Comparison of ENCODE assay signal across 8 cellular contexts in the genomic region with DNA sequence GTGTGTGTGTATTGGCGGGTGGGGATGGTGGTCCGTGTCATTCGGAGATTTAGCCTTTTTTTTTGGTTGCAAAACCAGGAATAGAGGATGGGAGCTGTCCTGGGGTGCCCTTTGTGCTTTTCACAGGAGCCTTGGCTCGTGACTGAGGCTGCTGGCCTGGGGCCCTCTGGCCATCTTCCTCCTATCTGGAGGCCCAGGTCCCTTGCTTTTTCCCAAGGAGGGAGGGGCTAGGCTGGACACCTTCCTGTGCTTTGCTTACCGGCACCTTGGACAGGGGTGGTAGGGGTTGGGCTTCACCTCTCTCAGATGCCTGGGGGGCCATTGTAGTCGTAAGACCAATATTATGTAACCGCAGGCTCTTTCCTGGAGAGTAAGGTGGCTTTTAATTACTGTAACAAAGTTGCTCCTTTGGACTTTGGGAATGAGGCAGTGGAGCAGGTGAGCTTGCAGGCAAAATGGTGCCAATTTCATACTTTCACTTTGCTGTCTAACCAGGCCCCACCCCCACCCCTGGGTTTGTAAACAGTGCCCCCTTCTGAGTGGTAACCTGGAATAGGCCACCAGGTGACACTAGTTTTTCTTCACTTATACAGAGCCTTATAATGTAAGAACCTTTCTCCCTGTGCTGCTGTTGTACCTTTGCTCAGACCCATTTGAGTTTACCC. TPM values are rescaled to one million over a fixed set of nuclear protein-coding genes. Genes with fewer than 3 reads are reported as not detected.
A peak's percentile ranks its signal among the peaks of the same experiment; 100 is the strongest.
DNase-seq lines count a peak whose midpoint lies in the region; ATAC-seq and TF ChIP-seq lines count a peak whose summit lies in the region.

No MANE protein-coding gene starts in this region.

- H3K27me3 ChIP-seq in HAP-1 (ENCODE audit: low read depth) = no peaks in the 10 kb centered on the region
- H3K27me3 ChIP-seq in OCI-LY1 (ENCODE audit: insufficient read depth, low read length) = no peaks in the 10 kb centered on the region; the same call in 1 of the 2 replicates

- peaks cover 8% of the 10 kb centered on the region for H3K27me3 Mint-ChIP-seq in glutamatergic neuron (ENCODE audit: unreplicated experiment)
- peaks cover 6% of the 10 kb centered on the region for H3K27me3 Mint-ChIP-seq in progenitor cell of endocrine pancreas

- H3K36me3 Mint-ChIP-seq in glutamatergic neuron (ENCODE audit: unreplicated experiment) (peaks cover 8% of the 10 kb centered on the region), progenitor cell of endocrine pancreas (ENCODE audit: insufficient read depth) (peaks cover 10% of the 10 kb centered on the region)

- H3K9ac ChIP-seq in OCI-LY1 (ENCODE audit: low read length) = peak overlapping the region; percentile 87

- H3K9me3 Mint-ChIP-seq in glutamatergic neuron (ENCODE audit: unreplicated experiment) = peaks cover 6% of the 10 kb centered on the region
- H3K9me3 Mint-ChIP-seq in progenitor cell of endocrine pancreas (ENCODE audit: low read depth) = no peaks in the 10 kb centered on the region

- H3K4me1 Mint-ChIP-seq in glutamatergic neuron (ENCODE audit: low read depth, unreplicated experiment) (peaks cover 58% of the 10 kb centered on the region), progenitor cell of endocrine pancreas (ENCODE audit: low read depth) (peaks cover 46% of the 10 kb centered on the region)

- no peaks in the 10 kb centered on the region for H3F3A ChIP-seq in OCI-LY1 (ENCODE audit: insufficient read depth, low read length)

- H3K4me1 ChIP-seq in HAP-1 (peaks cover 7% of the 10 kb centered on the region), OCI-LY1 (ENCODE audit: insufficient read depth, low read length, severe bottlenecking) (peaks cover 20% of the 10 kb centered on the region)

- H3K4me3 ChIP-seq in HAP-1 (peak overlapping the region; percentile 79), OCI-LY1 (ENCODE audit: low read depth, low read length, poor library complexity, severe bottlenecking) (peak overlapping the region; percentile 97)

- H3K27ac ChIP-seq in OCI-LY1 (ENCODE audit: low read depth, low read length, poor library complexity, severe bottlenecking) = peak overlapping the region; percentile 13

- TF ChIP-seq CTCF in OCI-LY1 (IDR thresholded peaks at IDR 0.05; ENCODE audit: low read length) (peak; percentile 70), glutamatergic neuron (IDR thresholded peaks at IDR 0.05; ENCODE audit: partially characterized antibody, unreplicated experiment) (no peak), progenitor cell of endocrine pancreas (IDR thresholded peaks at IDR 0.05; ENCODE audit: unreplicated experiment) (peak; percentile 35)

- ATAC-seq in GM18870 (IDR thresholded peaks at IDR 0.05; ENCODE audit: unreplicated experiment) (no peak), HG02759 (IDR thresholded peaks at IDR 0.05; ENCODE audit: unreplicated experiment) (no peak)

- H3K27ac Mint-ChIP-seq in glutamatergic neuron (ENCODE audit: unreplicated experiment) (peak overlapping the region; percentile 78), progenitor cell of endocrine pancreas (peak overlapping the region; percentile 91)

- no peaks in the 10 kb centered on the region for H4K20me1 ChIP-seq in OCI-LY1 (ENCODE audit: insufficient read depth, low read length)

- H3K36me3 ChIP-seq in HAP-1 (replicated peaks) (peaks cover 46% of the 10 kb centered on the region), OCI-LY1 (ENCODE audit: insufficient read depth, low read length) (peaks cover 46% of the 10 kb centered on the region)

- in situ Hi-C loops in HAP-1 (cut with MboI; ENCODE audit: low sequenced_read_pairs) = no loop called here

- H2AFZ ChIP-seq in OCI-LY1 (ENCODE audit: low read length) = no peak overlapping the region

- DNase-seq in CD1c-positive myeloid dendritic cell (ENCODE audit: extremely low spot score) (peak; percentile 39), HAP-1 (ENCODE audit: low spot score in 2 of 2) (peak; percentile 8 to 58), glutamatergic neuron (no peak), progenitor cell of endocrine pancreas (ENCODE audit: low spot score, unreplicated experiment) (no peak)
- DNase-seq in activated naive CD4-positive, alpha-beta T cell treated with Interleukin-2 at 50 U/mL for 16 hours = peak; percentile 58

- peaks cover 30% of the 10 kb centered on the region for H3K79me2 ChIP-seq in OCI-LY1 (ENCODE audit: insufficient read depth, low read length)

- peak overlapping the region; percentile 88 for H3K4me2 ChIP-seq in OCI-LY1 (ENCODE audit: low read length)

- H3K4me3 Mint-ChIP-seq in glutamatergic neuron (ENCODE audit: unreplicated experiment) (peak overlapping the region; percentile 88), progenitor cell of endocrine pancreas (ENCODE audit: low read depth) (peak overlapping the region; percentile 90)

- no peaks in the 10 kb centered on the region for H3K9me2 ChIP-seq in OCI-LY1 (ENCODE audit: low read depth, low read length)

- H3K9me3 ChIP-seq in HAP-1 = no peaks in the 10 kb centered on the region
- no peaks in the 10 kb centered on the region for H3K9me3 ChIP-seq in OCI-LY1 (ENCODE audit: low read length)

RNA-seq across cellular contexts. Expression of gene DYNLL2, which starts 1.2 kb away (rescaled TPM):
- total RNA-seq in glutamatergic neuron (ENCODE audit: unreplicated experiment) (80.4 TPM), progenitor cell of endocrine pancreas (50.9 and 51.6 TPM in 2 replicates)

Comparison
In these comparisons a context has a peak if more than half of its experiments do, and no peak if none do; other contexts are left out.
1. DNase-seq: peak in CD1c-positive myeloid dendritic cell (single experiment), HAP-1 (2 of 2) and activated naive CD4-positive, alpha-beta T cell treated with Interleukin-2 at 50 U/mL for 16 hours (single experiment); none in glutamatergic neuron (single experiment) and progenitor cell of endocrine pancreas (single experiment).